In genomic region chr14:97625512-97625911, GRCh38 we compare ENCODE assay signal across 15 cellular contexts.
"Had no signal": no experiment of that assay in that cellular context is flagged by ENCODE, and none has a peak within 500 bp of the region (broad histone marks: within the 10 kb centered on the region; RNA-seq: fewer than 3 reads in every experiment).

No MANE protein-coding gene starts in this region.

- H3K4me3 ChIP-seq: cardiac muscle cell, mucosa of descending colon, pancreas had no signal

- H3K9me3 ChIP-seq: mucosa of descending colon, pancreas had no signal

- H3K27ac Mint-ChIP-seq: activated CD4-positive, alpha-beta memory T cell treated with anti-CD3 and anti-CD28 coated beads, Interleukin-2, amount 10 ng/mL, durations not matched to agents 7 days and 5 days; activated naive CD4-positive, alpha-beta T cell treated with anti-CD3 and anti-CD28 coated beads, Interleukin-2, amount 50 U/mL, for 24 hours; memory B cell; stimulated activated naive CD8-positive, alpha-beta T cell treated with anti-CD3 and anti-CD28 coated beads, Interleukin-15, amount 100 ng/mL, for 72 hours; type B pancreatic cell had no signal

- H3K9me3 Mint-ChIP-seq: activated naive CD4-positive, alpha-beta T cell treated with anti-CD3 and anti-CD28 coated beads, Interleukin-2, amount 50 U/mL, for 24 hours; activated T-cell treated with anti-CD3 and anti-CD28 coated beads, Interleukin-2, amount 50 U/mL, for 4 hours; type B pancreatic cell had no signal

- H3K4me1 Mint-ChIP-seq: memory B cell had no signal

- H3K36me3 Mint-ChIP-seq: memory B cell, type B pancreatic cell had no signal

- H3K36me3 ChIP-seq: cardiac muscle cell, pancreas, WERI-Rb-1 had no signal

- DNase-seq: activated CD4-positive, alpha-beta memory T cell treated with anti-CD3 and anti-CD28 coated beads, Interleukin-2, amount 10 ng/mL, durations not matched to agents 7 days and 5 days; activated effector memory CD4-positive, alpha-beta T cell treated with anti-CD3 and anti-CD28 coated beads, Interleukin-2, amount 50 U/mL, for 16 hours; activated T-cell treated with anti-CD3 and anti-CD28 coated beads, Interleukin-2, amount 50 U/mL, for 4 hours; hypothalamus; left ventricle myocardium superior; mucosa of descending colon; naive thymus-derived CD4-positive, alpha-beta T cell; pancreas; stimulated activated CD4-positive, alpha-beta T cell treated with anti-CD3 and anti-CD28 coated beads, Interleukin-1b, Interleukin-23, amount 100 ng/mL, for 48 hours; stimulated activated naive CD8-positive, alpha-beta T cell treated with anti-CD3 and anti-CD28 coated beads, Interleukin-15, amount 100 ng/mL, for 72 hours; WERI-Rb-1 had no signal

- H3K27ac ChIP-seq: cardiac muscle cell, pancreas, WERI-Rb-1 had no signal

- H3K4me1 ChIP-seq: pancreas had no signal

- H3K27me3 Mint-ChIP-seq: activated naive CD4-positive, alpha-beta T cell treated with anti-CD3 and anti-CD28 coated beads, Interleukin-2, amount 50 U/mL, for 24 hours; memory B cell; stimulated activated naive CD8-positive, alpha-beta T cell treated with anti-CD3 and anti-CD28 coated beads, Interleukin-15, amount 100 ng/mL, for 72 hours had no signal

- H3K4me3 Mint-ChIP-seq: activated CD4-positive, alpha-beta memory T cell treated with anti-CD3 and anti-CD28 coated beads, Interleukin-2, amount 10 ng/mL, durations not matched to agents 7 days and 5 days; activated naive CD4-positive, alpha-beta T cell treated with anti-CD3 and anti-CD28 coated beads, Interleukin-2, amount 50 U/mL, for 24 hours; activated T-cell treated with anti-CD3 and anti-CD28 coated beads, Interleukin-2, amount 50 U/mL, for 4 hours; memory B cell; naive thymus-derived CD4-positive, alpha-beta T cell; stimulated activated naive CD8-positive, alpha-beta T cell treated with anti-CD3 and anti-CD28 coated beads, Interleukin-15, amount 100 ng/mL, for 72 hours; type B pancreatic cell had no signal
